Comparison of ENCODE assay signal across 22 cellular contexts in the genomic region with DNA sequence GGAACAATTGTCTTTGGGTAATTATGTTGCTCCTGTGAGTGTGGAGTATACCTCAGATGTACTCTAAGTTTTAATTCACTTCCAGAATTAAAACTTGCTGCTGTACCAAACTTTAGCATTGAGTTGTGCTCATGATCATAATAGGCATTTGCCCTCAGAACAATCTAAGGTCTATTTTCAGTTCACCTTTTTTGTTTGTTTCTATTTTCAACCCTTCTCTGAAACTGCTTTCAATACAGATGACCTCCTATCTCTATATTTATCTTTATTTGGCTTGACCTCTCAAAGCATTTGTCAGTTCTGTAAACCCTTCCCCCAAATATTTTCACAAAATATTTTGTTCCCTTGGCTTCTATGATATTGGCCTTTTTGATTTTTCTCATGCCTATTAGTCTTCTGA.
"Had no signal": no experiment of that assay in that cellular context is flagged by ENCODE, and none has a peak within 500 bp of the region (broad histone marks: within the 10 kb centered on the region; RNA-seq: fewer than 3 reads in every experiment).

No MANE protein-coding gene starts in this region.

- H3K36me3 Mint-ChIP-seq: activated naive CD4-positive, alpha-beta T cell treated with anti-CD3 and anti-CD28 coated beads, Interleukin-2, amount 50 U/mL, for 72 hours; brain; immature natural killer cell; mesothelial cell of epicardium; naive thymus-derived CD8-positive, alpha-beta T cell; type B pancreatic cell had no signal

- H3K4me3 ChIP-seq: hepatocyte, lung, spleen, thoracic aorta, vagina had no signal

- H2AFZ ChIP-seq: hepatocyte had no signal

- H3K4me3 Mint-ChIP-seq: activated T-cell treated with anti-CD3 and anti-CD28 coated beads, Interleukin-2, amount 50 U/mL, for 24 hours; activated T-helper 17 cell treated with anti-CD3 and anti-CD28 coated beads, Interleukin-2, amount 50 U/mL, for 72 hours; brain; immature natural killer cell; mesothelial cell of epicardium; naive thymus-derived CD8-positive, alpha-beta T cell; type B pancreatic cell had no signal

- H3K4me2 ChIP-seq: hepatocyte had no signal

- H3K27me3 Mint-ChIP-seq: activated T-cell treated with anti-CD3 and anti-CD28 coated beads, Interleukin-2, amount 50 U/mL, for 24 hours; activated T-helper 17 cell treated with anti-CD3 and anti-CD28 coated beads, Interleukin-2, amount 50 U/mL, for 72 hours; brain; naive thymus-derived CD8-positive, alpha-beta T cell; progenitor cell of endocrine pancreas; type B pancreatic cell had no signal

- H3K36me3 ChIP-seq: spleen, thoracic aorta, vagina had no signal

- H3K79me2 ChIP-seq: hepatocyte had no signal

- H3K9me3 ChIP-seq: thoracic aorta, vagina had no signal

- H3K9me3 Mint-ChIP-seq: type B pancreatic cell had no signal

- H3K27ac ChIP-seq: epithelial cell of prostate, hepatocyte, spleen, thoracic aorta, vagina had no signal

- H3K4me1 Mint-ChIP-seq: activated T-helper 17 cell treated with anti-CD3 and anti-CD28 coated beads, Interleukin-2, amount 50 U/mL, for 72 hours; brain; immature natural killer cell; mesothelial cell of epicardium; naive thymus-derived CD8-positive, alpha-beta T cell had no signal

- ATAC-seq: activated naive CD4-positive, alpha-beta T cell treated with anti-CD3 and anti-CD28 coated beads, Interleukin-2, amount 50 U/mL, for 72 hours; activated T-helper 17 cell treated with anti-CD3 and anti-CD28 coated beads, Interleukin-2, amount 50 U/mL, for 72 hours; left lobe of liver; naive thymus-derived CD8-positive, alpha-beta T cell had no signal

- DNase-seq: activated CD4-positive, alpha-beta T cell treated with anti-CD3 and anti-CD28 coated beads, Interleukin-2, amount 50 U/mL, for 4 hours; activated CD8-positive, alpha-beta memory T cell treated with anti-CD3 and anti-CD28 coated beads for 24 hours; activated CD8-positive, alpha-beta memory T cell treated with anti-CD3 and anti-CD28 coated beads, Interleukin-2, amount 50 U/mL, for 4 hours; activated T-cell treated with anti-CD3 and anti-CD28 coated beads, Interleukin-2, amount 50 U/mL, for 24 hours; immature natural killer cell; naive thymus-derived CD8-positive, alpha-beta T cell; retina; stimulated activated CD4-positive, alpha-beta T cell treated with anti-CD3 and anti-CD28 coated beads, Interleukin-4, amount 100 ng/mL, for 1 hour; stimulated activated naive CD4-positive, alpha-beta T cell treated with Interleukin-2 at 50 U/mL for 16 hours had no signal

- H3K27ac Mint-ChIP-seq: activated naive CD4-positive, alpha-beta T cell treated with anti-CD3 and anti-CD28 coated beads, Interleukin-2, amount 50 U/mL, for 72 hours; activated T-cell treated with anti-CD3 and anti-CD28 coated beads, Interleukin-2, amount 50 U/mL, for 24 hours; activated T-helper 17 cell treated with anti-CD3 and anti-CD28 coated beads, Interleukin-2, amount 50 U/mL, for 72 hours; brain; immature natural killer cell; mesothelial cell of epicardium; naive thymus-derived CD8-positive, alpha-beta T cell; progenitor cell of endocrine pancreas; type B pancreatic cell had no signal

- H3K27me3 ChIP-seq: hepatocyte, spleen, vagina had no signal

- H3K4me1 ChIP-seq: spleen, vagina had no signal
